9 cellular contexts compared by ENCODE assay signal in genomic region chr20:46683620-46683938, GRCh38. TPM values are rescaled to one million over a fixed set of nuclear protein-coding genes. Genes with fewer than 3 reads are reported as not detected.
DNase-seq lines count a peak whose midpoint lies in the region; ATAC-seq and TF ChIP-seq lines count a peak whose summit lies in the region.
"Had no signal": no experiment of that assay in that cellular context is flagged by ENCODE, and none has a peak within 500 bp of the region (broad histone marks: within the 10 kb centered on the region; RNA-seq: fewer than 3 reads in every experiment).

No MANE protein-coding gene starts in this region.

- DNase-seq in IMR-90 (no peak), cardiac fibroblast (ENCODE audit: low read depth in 2 of 2) (no peak), DMS 273 (lab: John Stamatoyannopoulos, UW; ENCODE audit: unreplicated experiment) (no peak), RPMI8226 (no peak), NK-92 (lab: John Stamatoyannopoulos, UW; ENCODE audit: unreplicated experiment) (no peak)
- DNase-seq: activated CD4-positive, alpha-beta memory T cell treated with anti-CD3 and anti-CD28 coated beads for 36 hours had no signal

- peaks cover 10% of the 10 kb centered on the region; the same call in 1 of the 2 replicates for H3K9me1 ChIP-seq in IMR-90 (ENCODE audit: insufficient read depth, low read length)

- H2AK9ac ChIP-seq in IMR-90 (replicated peaks; ENCODE audit: low read depth, low read length, poor library complexity), result peak overlapping the region; percentile 50

- peak overlapping the region; percentile 62 to 97; a peak in 2 of 4 replicates for H4K8ac ChIP-seq in IMR-90 (ENCODE audit: low read depth in 2 of 2, low read length in 2 of 2)

- H3K27me3 Mint-ChIP-seq in stimulated activated memory B cell treated with anti-CD40 and anti-IgM and Interleukin-4, amounts not matched to agents 10 μg/mL and 1 μg/mL and 100 μg/mL, for 72 hours, result no peaks in the 10 kb centered on the region
- H3K27me3 Mint-ChIP-seq: activated CD4-positive, alpha-beta memory T cell treated with anti-CD3 and anti-CD28 coated beads for 36 hours had no signal

- peaks cover 63% of the 10 kb centered on the region for H3K4me1 Mint-ChIP-seq in stimulated activated memory B cell treated with anti-CD40 and anti-IgM and Interleukin-4, amounts not matched to agents 10 μg/mL and 1 μg/mL and 100 μg/mL, for 72 hours

- H2BK20ac ChIP-seq in IMR-90 (ENCODE audit: low read depth, low read length), result no peak overlapping the region

- H4K91ac ChIP-seq in IMR-90 (ENCODE audit: insufficient read depth, low read depth, low read length), result peak overlapping the region; percentile 8; the same call in 1 of the 2 replicates

- in situ Hi-C loops in IMR-90 (cut with MboI; ENCODE audit: low sequenced_read_pairs), result loop anchor here (5.0 kb wide), 1 partner anchor 161 kb away; no protein-coding TSS in a partner anchor

- no peak for TF ChIP-seq RAD21 in IMR-90 (IDR thresholded peaks at IDR 0.05; ENCODE audit: low read length)

- no peak overlapping the region; the same call in 1 of the 2 replicates for H2AK5ac ChIP-seq in IMR-90 (ENCODE audit: low read depth, low read length)

- H3K36me3 ChIP-seq in IMR-90 (ENCODE audit: control insufficient read depth, insufficient read depth, low read length), result peaks cover 9% of the 10 kb centered on the region

- no peaks in the 10 kb centered on the region for H3K27me3 ChIP-seq in IMR-90 (ENCODE audit: control insufficient read depth, insufficient read depth, low read length)

- intact Hi-C loops in IMR-90 (cut with micrococcal nuclease), result loop anchor here (5.0 kb wide), 1 partner anchor 126 kb away; no protein-coding TSS in a partner anchor

- POLR2A ChIA-PET in IMR-90 (lab: Charles Lee; ENCODE audit: unreplicated experiment), result no interaction called here

- TF ChIP-seq POLR2A in IMR-90 (IDR thresholded peaks at IDR 0.05; ENCODE audit: low read depth, low read length), result no peak

- peaks cover 13% of the 10 kb centered on the region for H3K4me1 ChIP-seq in IMR-90 (ENCODE audit: control insufficient read depth, insufficient read depth, low read length)

- 10% methylated on average over 9 of the region's 9 CpGs; no CpG with 5 or more reads in 1 of the 2 experiments for WGBS in IMR-90 (ENCODE audit: extremely low coverage in 2 of 2, insufficient read length in 1 of 2), 2 experiments

- H3K9ac ChIP-seq in IMR-90 (ENCODE audit: low read depth, low read length), result peak overlapping the region; percentile 39

- ATAC-seq in IMR-90 (ENCODE audit: low read depth) (peak; percentile 33), HG03025 (IDR thresholded peaks at IDR 0.05; ENCODE audit: low FRiP score, unreplicated experiment) (no peak)
- peak; percentile 34 for ATAC-seq in stimulated activated memory B cell treated with anti-CD40 and anti-IgM and Interleukin-4, amounts not matched to agents 10 μg/mL and 1 μg/mL and 100 μg/mL, for 72 hours

- peak overlapping the region; percentile 11; the same call in 1 of the 2 replicates for H3K18ac ChIP-seq in IMR-90 (ENCODE audit: low read depth, low read length)

- peak overlapping the region; percentile 11 for H2BK5ac ChIP-seq in IMR-90 (ENCODE audit: low read depth, low read length, poor library complexity, severe bottlenecking)

- H3K79me1 ChIP-seq in IMR-90 (ENCODE audit: low read depth in 1 of 2, low read length in 2 of 2), result peaks cover 30 to 84% of the 10 kb centered on the region in 2 experiments

- H2AFZ ChIP-seq in IMR-90 (replicated peaks; ENCODE audit: low read length, poor library complexity), result peak overlapping the region; percentile 82

- no TSS peak for BruUV-seq in IMR-90 (replicated peaks; lab: Mats Ljungman, UMichigan)

- peak overlapping the region; percentile 64 for H3K4ac ChIP-seq in IMR-90 (ENCODE audit: low read depth, low read length)

- peak overlapping the region; percentile 59 for H3K23ac ChIP-seq in IMR-90 (ENCODE audit: low read depth, low read length)

- dilution Hi-C loops in IMR-90 (cut with HindIII; ENCODE audit: low sequenced_read_pairs, unreplicated experiment), result no loop called here

- peak overlapping the region; percentile 71 for H3K4me3 ChIP-seq in IMR-90 (ENCODE audit: insufficient read depth, low read depth, low read length)
- peak overlapping the region; percentile 42 to 55 for H3K4me3 ChIP-seq in cardiac fibroblast (replicated peaks in 1 of 2; ENCODE audit: low read depth in 2 of 2, low read length in 2 of 2)
- H3K4me3 ChIP-seq in iPS-18c (ENCODE audit: insufficient read depth, low read depth, low read length), result peak overlapping the region; percentile 34

- peak overlapping the region; percentile 50 for H3K14ac ChIP-seq in IMR-90 (replicated peaks; ENCODE audit: low read depth, low read length)

- peak overlapping the region; percentile 54 for H4K5ac ChIP-seq in IMR-90 (ENCODE audit: low read depth, low read length)

- 0 out of 2 replicates have a peak overlapping the region, but pooled peaks have one; percentile 12 for H3K56ac ChIP-seq in IMR-90 (ENCODE audit: extremely low read depth, insufficient read depth, low read length)

- peaks cover 26% of the 10 kb centered on the region for H3K36me3 Mint-ChIP-seq in stimulated activated memory B cell treated with anti-CD40 and anti-IgM and Interleukin-4, amounts not matched to agents 10 μg/mL and 1 μg/mL and 100 μg/mL, for 72 hours

- H2BK15ac ChIP-seq in IMR-90 (ENCODE audit: low read depth, low read length), result no peak overlapping the region

- H3K27ac ChIP-seq in IMR-90 (ENCODE audit: insufficient read depth, low read length), result peak overlapping the region; percentile 55; the same call in 1 of the 2 replicates

- H3K27ac Mint-ChIP-seq in stimulated activated memory B cell treated with anti-CD40 and anti-IgM and Interleukin-4, amounts not matched to agents 10 μg/mL and 1 μg/mL and 100 μg/mL, for 72 hours, result no peak overlapping the region
- H3K27ac Mint-ChIP-seq: activated CD4-positive, alpha-beta memory T cell treated with anti-CD3 and anti-CD28 coated beads for 36 hours had no signal

- CTCF ChIA-PET in IMR-90 (lab: Yijun Ruan, JAX), result no interaction called here

- no peak for TF ChIP-seq CTCF in IMR-90 (conservative IDR thresholded peaks at IDR 0.05; ENCODE audit: low read depth, low read length)
- no peak for TF ChIP-seq CTCF in cardiac fibroblast (IDR thresholded peaks at IDR 0.05; ENCODE audit: low read depth, low read length)

- no peak overlapping the region for H3K4me3 Mint-ChIP-seq in stimulated activated memory B cell treated with anti-CD40 and anti-IgM and Interleukin-4, amounts not matched to agents 10 μg/mL and 1 μg/mL and 100 μg/mL, for 72 hours
- H3K4me3 Mint-ChIP-seq: activated CD4-positive, alpha-beta memory T cell treated with anti-CD3 and anti-CD28 coated beads for 36 hours had no signal

- no peaks in the 10 kb centered on the region for H3K9me3 Mint-ChIP-seq in stimulated activated memory B cell treated with anti-CD40 and anti-IgM and Interleukin-4, amounts not matched to agents 10 μg/mL and 1 μg/mL and 100 μg/mL, for 72 hours
- H3K9me3 Mint-ChIP-seq: activated CD4-positive, alpha-beta memory T cell treated with anti-CD3 and anti-CD28 coated beads for 36 hours had no signal

- H2BK120ac ChIP-seq in IMR-90 (ENCODE audit: low read depth, low read length), result no peak overlapping the region

- H3K9me3 ChIP-seq in IMR-90 (ENCODE audit: control insufficient read depth, insufficient read depth, low read length) (no peaks in the 10 kb centered on the region), iPS-18c (ENCODE audit: control insufficient read depth, insufficient read depth, low read length) (no peaks in the 10 kb centered on the region)

- H3K4me2 ChIP-seq in IMR-90 (ENCODE audit: low read depth, low read length), result peak overlapping the region; percentile 92

- H4K20me1 ChIP-seq in IMR-90 (ENCODE audit: insufficient read depth, low read length), result peaks cover 17% of the 10 kb centered on the region; the same call in 1 of the 2 replicates

TF ChIP-seq in IMR-90, 13 proteins besides CTCF, POLR2A, EP300 and RAD21:
- no peak for TF ChIP-seq FOS (IDR thresholded peaks at IDR 0.05; ENCODE audit: low read depth, low read length)
- no peak for TF ChIP-seq RCOR1 (IDR thresholded peaks at IDR 0.05; ENCODE audit: insufficient replicate concordance, low read length)
- TF ChIP-seq BHLHE40 (IDR thresholded peaks at IDR 0.05; ENCODE audit: low read depth, low read length), result no peak
- TF ChIP-seq CHD1 (IDR thresholded peaks at IDR 0.05; ENCODE audit: low read depth, low read length), result no peak

RNA-seq across cellular contexts. Expression of gene TP53RK, which starts 5.7 kb away (rescaled TPM):
- total RNA-seq in IMR-90 (2012; rRNA removed), result 10.6 and 16.1 TPM in 2 replicates
- polyA plus RNA-seq in IMR-90 (2012; rRNA removed), result 8.7 and 9.0 TPM in 2 replicates
- 7.0 and 8.1 TPM in 2 replicates for polyA plus RNA-seq in IMR-90 (2012; cell fraction: cytosol; rRNA removed)
- polyA plus RNA-seq in IMR-90 (2012; cell fraction: nucleus; rRNA removed; ENCODE audit: low replicate concordance), result 2.5 and 3.0 TPM in 2 replicates

RNA-seq across cellular contexts. Expression of gene SLC2A10, which starts 25.9 kb away (rescaled TPM):
- 14.7 and 15.2 TPM in 2 replicates for total RNA-seq in IMR-90 (2012; rRNA removed)
- polyA plus RNA-seq in IMR-90 (2012; rRNA removed), result 22.0 TPM in 2 replicates
- 15.4 and 26.3 TPM in 2 replicates for polyA plus RNA-seq in IMR-90 (2012; cell fraction: cytosol; rRNA removed)
- polyA plus RNA-seq in IMR-90 (2012; cell fraction: nucleus; rRNA removed; ENCODE audit: low replicate concordance), result 21.8 and 22.7 TPM in 2 replicates
- total RNA-seq: activated CD4-positive, alpha-beta memory T cell treated with anti-CD3 and anti-CD28 coated beads for 36 hours had no signal

RNA-seq across cellular contexts. Expression of gene SLC13A3, which starts 32.3 kb away (rescaled TPM):
- total RNA-seq in IMR-90 (2012; rRNA removed), result 2.5 and 2.8 TPM in 2 replicates
- 3.9 and 4.2 TPM in 2 replicates for polyA plus RNA-seq in IMR-90 (2012; rRNA removed)
- 2.6 and 2.9 TPM in 2 replicates for polyA plus RNA-seq in IMR-90 (2012; cell fraction: cytosol; rRNA removed)
- polyA plus RNA-seq in IMR-90 (2012; cell fraction: nucleus; rRNA removed; ENCODE audit: low replicate concordance), result 4.3 and 5.7 TPM in 2 replicates
